ENCODE assay signal across 9 cellular contexts in the genomic region with DNA sequence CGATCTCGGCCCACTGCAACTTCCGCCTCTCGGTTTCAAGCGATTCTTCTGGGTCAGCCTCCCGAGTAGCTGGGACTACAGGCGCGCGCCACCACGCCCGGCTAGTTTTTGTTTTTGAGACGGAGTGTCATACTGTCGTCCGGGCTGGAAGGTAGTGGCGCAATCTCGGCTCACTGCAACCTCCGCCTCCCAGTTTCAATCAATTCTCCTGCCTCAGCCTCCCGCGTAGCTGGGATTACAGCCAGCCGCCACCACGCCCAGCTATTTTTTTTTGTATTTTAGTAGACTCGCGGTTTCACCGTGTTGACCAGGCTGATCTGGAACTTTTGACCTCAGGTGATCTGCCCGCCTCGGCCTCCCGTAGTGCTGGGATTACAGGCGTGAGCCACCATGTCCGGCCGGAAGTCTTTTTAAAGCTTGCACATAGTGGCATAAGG. TPM values are rescaled to one million over a fixed set of nuclear protein-coding genes. Genes with fewer than 3 reads are reported as not detected.
DNase-seq lines count a peak whose midpoint lies in the region; ATAC-seq, FAIRE-seq and TF ChIP-seq lines count a peak whose summit lies in the region.
"Had no signal": no experiment of that assay in that cellular context is flagged by ENCODE, and none has a peak within 500 bp of the region (broad histone marks: within the 10 kb centered on the region; RNA-seq: fewer than 3 reads in every experiment).

No MANE protein-coding gene starts in this region.

- 0 out of 2 replicates have a peak overlapping the region, but pooled peaks have one; percentile 12 for H2AK5ac ChIP-seq in IMR-90 (ENCODE audit: low read depth, low read length)

- H3K4me1 ChIP-seq in A673 (ENCODE audit: insufficient read depth, low read length, poor library complexity, severe bottlenecking) (peaks cover 30% of the 10 kb centered on the region), IMR-90 (ENCODE audit: control insufficient read depth, insufficient read depth, low read length) (peaks cover 26% of the 10 kb centered on the region), thyroid gland (peaks cover 31% of the 10 kb centered on the region in 2 donors)

- H2AK9ac ChIP-seq in IMR-90 (replicated peaks; ENCODE audit: low read depth, low read length, poor library complexity) = no peak overlapping the region

- no peak overlapping the region for H2BK120ac ChIP-seq in IMR-90 (ENCODE audit: low read depth, low read length)

- ATAC-seq in IMR-90 (ENCODE audit: low read depth) (no peak), HG03460 (IDR thresholded peaks at IDR 0.05; ENCODE audit: unreplicated experiment) (no peak), HG02759 (IDR thresholded peaks at IDR 0.05; ENCODE audit: unreplicated experiment) (no peak)

- H3K56ac ChIP-seq in IMR-90 (ENCODE audit: extremely low read depth, insufficient read depth, low read length) = no peak overlapping the region

- H2AFZ ChIP-seq in IMR-90 (replicated peaks; ENCODE audit: low read length, poor library complexity) = no peak overlapping the region

- no peak overlapping the region for H3K23ac ChIP-seq in IMR-90 (ENCODE audit: low read depth, low read length)

- FAIRE-seq in bronchial epithelial cell (lab: Jason Lieb, UNC) = no peak

- DNase-seq in A673 (ENCODE audit: low spot score) (no peak), IMR-90 (no peak), bronchial epithelial cell (ENCODE audit: low read depth) (no peak), mucosa of gallbladder (ENCODE audit: low spot score) (peak; percentile 27), thyroid gland (no peak), NCI-H1105 treated with DMSO at 0.1 percent for 48 hours (lab: John Stamatoyannopoulos, UW) (no peak)
- DNase-seq: NCI-H2107 had no signal

- H3K9me3 ChIP-seq in A673 (ENCODE audit: low read depth, low read length, poor library complexity, severe bottlenecking) (no peaks in the 10 kb centered on the region), IMR-90 (ENCODE audit: control insufficient read depth, insufficient read depth, low read length) (0 out of 2 replicates have a peak, but pooled peaks cover 2% of the 10 kb centered on the region), thyroid gland (no peaks in the 10 kb centered on the region)

- TF ChIP-seq RAD21 in IMR-90 (IDR thresholded peaks at IDR 0.05; ENCODE audit: low read length) = no peak

- dilution Hi-C loops in IMR-90 (cut with HindIII; ENCODE audit: low sequenced_read_pairs, unreplicated experiment) = no loop called here

- no peak overlapping the region for H3K14ac ChIP-seq in IMR-90 (replicated peaks; ENCODE audit: low read depth, low read length)

- H3K79me1 ChIP-seq in IMR-90 (ENCODE audit: low read depth in 1 of 2, low read length in 2 of 2) = peaks cover 21 to 72% of the 10 kb centered on the region in 2 experiments

- TF ChIP-seq CTCF in A673 (conservative IDR thresholded peaks at IDR 0.05; ENCODE audit: low read depth, low read length) (no peak), IMR-90 (conservative IDR thresholded peaks at IDR 0.05; ENCODE audit: low read depth, low read length) (no peak), bronchial epithelial cell (IDR thresholded peaks at IDR 0.05; ENCODE audit: insufficient read depth, low read length, severe bottlenecking) (no peak), thyroid gland (IDR thresholded peaks at IDR 0.05) (no peak)

- in situ Hi-C loops in IMR-90 (cut with MboI; ENCODE audit: low sequenced_read_pairs) = no loop called here

- no peak overlapping the region for H3K4ac ChIP-seq in IMR-90 (ENCODE audit: low read depth, low read length)

- intact Hi-C loops in A673 (cut with micrococcal nuclease; ENCODE audit: unreplicated experiment) = no loop called here
- intact Hi-C loops in IMR-90 (cut with micrococcal nuclease) = no loop called here
- intact Hi-C loops in thyroid gland (cut with DNase I) = no loop called here

- POLR2A ChIA-PET in A673 (lab: Charles Lee; ENCODE audit: low non-redundant PET) (no interaction called here), IMR-90 (lab: Charles Lee; ENCODE audit: unreplicated experiment) (no interaction called here)

- no peak overlapping the region for H4K8ac ChIP-seq in IMR-90 (ENCODE audit: low read depth in 2 of 2, low read length in 2 of 2)

- H3K27ac ChIP-seq in A673 (ENCODE audit: low read depth, low read length, poor library complexity, severe bottlenecking) (no peak overlapping the region), IMR-90 (ENCODE audit: insufficient read depth, low read length) (peak overlapping the region; percentile 89; the same call in 1 of the 2 replicates), thyroid gland (peak overlapping the region in 1 of 3 donors; percentile 90)

- no peak overlapping the region for H4K5ac ChIP-seq in IMR-90 (ENCODE audit: low read depth, low read length)

- WGBS in IMR-90 (ENCODE audit: extremely low coverage in 2 of 2, insufficient read length in 1 of 2), 2 experiments = 98% methylated on average over 14 of the region's 30 CpGs; no CpG with 5 or more reads in 1 of the 2 experiments
- 87 to 92% methylated on average over 30 of the region's 30 CpGs for whole genome bisulfite sequencing in thyroid gland, 2 donors

- BruUV-seq in A673 (replicated peaks; lab: Mats Ljungman, UMichigan) (no TSS peak), IMR-90 (replicated peaks; lab: Mats Ljungman, UMichigan) (no TSS peak)

- H3K36me3 ChIP-seq in A673 (ENCODE audit: insufficient read depth, low read length, poor library complexity, severe bottlenecking) (peaks cover 26% of the 10 kb centered on the region), IMR-90 (ENCODE audit: control insufficient read depth, insufficient read depth, low read length) (peaks cover 17% of the 10 kb centered on the region), bronchial epithelial cell (ENCODE audit: control insufficient read depth, insufficient read depth, low read length) (no peaks in the 10 kb centered on the region), thyroid gland (peaks cover 4 to 5% of the 10 kb centered on the region in 2 donors)

- H3K4me2 ChIP-seq in IMR-90 (ENCODE audit: low read depth, low read length) = peak overlapping the region; percentile 75

- no peak overlapping the region for H2BK5ac ChIP-seq in IMR-90 (ENCODE audit: low read depth, low read length, poor library complexity, severe bottlenecking)

- H3K9me1 ChIP-seq in IMR-90 (ENCODE audit: insufficient read depth, low read length) = peaks cover 6% of the 10 kb centered on the region

- H2BK15ac ChIP-seq in IMR-90 (ENCODE audit: low read depth, low read length) = no peak overlapping the region

- CTCF ChIA-PET in A673 (lab: Charles Lee) = no interaction called here
- CTCF ChIA-PET in IMR-90 (lab: Yijun Ruan, JAX) = no interaction called here

- no peaks in the 10 kb centered on the region for H3K27me3 ChIP-seq in A673 (replicated peaks; ENCODE audit: insufficient read depth, low read depth, low read length, poor library complexity)
- H3K27me3 ChIP-seq in IMR-90 (ENCODE audit: control insufficient read depth, insufficient read depth, low read length) = no peaks in the 10 kb centered on the region
- no peaks in the 10 kb centered on the region for H3K27me3 ChIP-seq in bronchial epithelial cell (ENCODE audit: control insufficient read depth, insufficient read depth, low read length)
- H3K27me3 ChIP-seq in thyroid gland = no peaks in the 10 kb centered on the region

- peaks cover 25% of the 10 kb centered on the region for H4K20me1 ChIP-seq in IMR-90 (ENCODE audit: insufficient read depth, low read length)

- H3K18ac ChIP-seq in IMR-90 (ENCODE audit: low read depth, low read length) = no peak overlapping the region

- no peak overlapping the region; the same call in 1 of the 2 replicates for H4K91ac ChIP-seq in IMR-90 (ENCODE audit: insufficient read depth, low read depth, low read length)

- H3K9ac ChIP-seq in IMR-90 (ENCODE audit: low read depth, low read length) = no peak overlapping the region

- TF ChIP-seq POLR2A in IMR-90 (IDR thresholded peaks at IDR 0.05; ENCODE audit: low read depth, low read length) (no peak), thyroid gland (IDR thresholded peaks at IDR 0.05) (no peak)

- peak overlapping the region; percentile 95 for H3K4me3 ChIP-seq in A673 (ENCODE audit: low read depth, low read length, poor library complexity, severe bottlenecking)
- H3K4me3 ChIP-seq in IMR-90 (ENCODE audit: insufficient read depth, low read depth, low read length) = peak overlapping the region; percentile 75
- H3K4me3 ChIP-seq in bronchial epithelial cell (ENCODE audit: low read depth, low read length) = peak overlapping the region; percentile 81
- H3K4me3 ChIP-seq in thyroid gland (replicated peaks in 1 of 3) = peak overlapping the region in 1 of 3 donors; percentile 80

- no peak overlapping the region for H2BK20ac ChIP-seq in IMR-90 (ENCODE audit: low read depth, low read length)

TF ChIP-seq in IMR-90, 13 proteins besides CTCF, POLR2A, EP300 and RAD21:
- TF ChIP-seq CEBPB (IDR thresholded peaks at IDR 0.05; ENCODE audit: low read depth, low read length) = peak; percentile 45
- TF ChIP-seq MAFK (IDR thresholded peaks at IDR 0.05; ENCODE audit: low read depth, low read length) = no peak
- TF ChIP-seq BHLHE40 (IDR thresholded peaks at IDR 0.05; ENCODE audit: low read depth, low read length) = no peak

RNA-seq across cellular contexts. Expression of a gene that starts 1.2 kb away (rescaled TPM):
- 26.4 and 26.5 TPM in 2 replicates for total RNA-seq in A673 (2021)
- 12.0 and 25.8 TPM in 2 replicates for total RNA-seq in IMR-90 (2012; rRNA removed)
- polyA plus RNA-seq in IMR-90 (2012; rRNA removed) = 10.4 and 13.3 TPM in 2 replicates
- 1.6 and 2.3 TPM in 2 replicates for polyA plus RNA-seq in IMR-90 (2012; cell fraction: cytosol; rRNA removed)
- 5.2 and 23.3 TPM in 2 replicates for polyA plus RNA-seq in IMR-90 (2012; cell fraction: nucleus; rRNA removed; ENCODE audit: low replicate concordance)
- 15.2 and 16.6 TPM in 2 replicates for total RNA-seq in bronchial epithelial cell
- 27.8 TPM for total RNA-seq in mucosa of gallbladder
- total RNA-seq in thyroid gland = 10 to 100 TPM; 33.1 to 49.4 (median 39.2) TPM
